In genomic region chr9:15541862-15542261, GRCh38 we compare ENCODE assay signal across 16 cellular contexts.
"Had no signal": no experiment of that assay in that cellular context is flagged by ENCODE, and none has a peak within 500 bp of the region (broad histone marks: within the 10 kb centered on the region; RNA-seq: fewer than 3 reads in every experiment).

No MANE protein-coding gene starts in this region.

- H3K36me3 Mint-ChIP-seq: activated naive CD8-positive, alpha-beta T cell; brain; stimulated activated effector memory CD8-positive, alpha-beta T cell treated with anti-CD3 and anti-CD28 coated beads, Interleukin-12 subunit alpha, Interleukin-12 subunit beta, amount 100 ng/mL, for 72 hours had no signal

- H3K36me3 ChIP-seq: esophagus squamous epithelium, thoracic aorta had no signal

- H3K4me1 ChIP-seq: esophagus squamous epithelium had no signal

- H3K4me3 Mint-ChIP-seq: activated B cell treated with CpG ODN at 0.5 μM for 24 hours; activated CD4-positive, alpha-beta T cell treated with anti-CD3 and anti-CD28 coated beads, Interleukin-2, amount 10 ng/mL, durations not matched to agents 24 days and 14 days; activated CD8-positive, alpha-beta T cell treated with anti-CD3 and anti-CD28 coated beads, Interleukin-2, amount 10 ng/mL, durations not matched to agents 7 days and 5 days; activated naive CD8-positive, alpha-beta T cell; activated T-cell treated with anti-CD3 and anti-CD28 coated beads, Interleukin-2, amount 50 U/mL, for 72 hours; brain; central memory CD8-positive, alpha-beta T cell; stimulated activated effector memory CD8-positive, alpha-beta T cell treated with anti-CD3 and anti-CD28 coated beads, Interleukin-12 subunit alpha, Interleukin-12 subunit beta, amount 100 ng/mL, for 72 hours; T-helper 17 cell had no signal

- H3K27me3 ChIP-seq: esophagus squamous epithelium had no signal

- H3K4me3 ChIP-seq: coronary artery, esophagus squamous epithelium, thoracic aorta had no signal

- H3K27ac ChIP-seq: coronary artery, esophagus squamous epithelium, thoracic aorta had no signal

- H3K27me3 Mint-ChIP-seq: activated B cell treated with CpG ODN at 0.5 μM for 24 hours, brain had no signal

- H3K27ac Mint-ChIP-seq: activated B cell treated with CpG ODN at 0.5 μM for 24 hours; activated CD4-positive, alpha-beta T cell treated with anti-CD3 and anti-CD28 coated beads, Interleukin-2, amount 10 ng/mL, durations not matched to agents 24 days and 14 days; activated CD8-positive, alpha-beta T cell treated with anti-CD3 and anti-CD28 coated beads, Interleukin-2, amount 10 ng/mL, durations not matched to agents 7 days and 5 days; activated naive CD8-positive, alpha-beta T cell; activated T-cell treated with anti-CD3 and anti-CD28 coated beads, Interleukin-2, amount 50 U/mL, for 72 hours; stimulated activated effector memory CD8-positive, alpha-beta T cell treated with anti-CD3 and anti-CD28 coated beads, Interleukin-12 subunit alpha, Interleukin-12 subunit beta, amount 100 ng/mL, for 72 hours; T-helper 17 cell had no signal

- DNase-seq: activated B cell treated with CpG ODN at 0.5 μM for 24 hours; activated CD4-positive, alpha-beta T cell treated with anti-CD3 and anti-CD28 coated beads, Interleukin-2, amount 10 ng/mL, durations not matched to agents 24 days and 14 days; activated CD8-positive, alpha-beta memory T cell treated with anti-CD3 and anti-CD28 coated beads, Interleukin-2, amount 50 U/mL, for 4 hours; activated CD8-positive, alpha-beta T cell treated with anti-CD3 and anti-CD28 coated beads, Interleukin-2, amount 10 ng/mL, durations not matched to agents 7 days and 5 days; activated gamma-delta T cell treated with Interleukin-2 at 50 U/mL for 16 hours; activated T-cell treated with anti-CD3 and anti-CD28 coated beads, Interleukin-2, amount 50 U/mL, for 72 hours; esophagus squamous epithelium; foreskin fibroblast; glutamatergic neuron; T-helper 17 cell had no signal

- H3K9me3 Mint-ChIP-seq: activated B cell treated with CpG ODN at 0.5 μM for 24 hours; activated CD4-positive, alpha-beta T cell treated with anti-CD3 and anti-CD28 coated beads, Interleukin-2, amount 10 ng/mL, durations not matched to agents 24 days and 14 days; activated T-cell treated with anti-CD3 and anti-CD28 coated beads, Interleukin-2, amount 50 U/mL, for 72 hours; central memory CD8-positive, alpha-beta T cell; stimulated activated effector memory CD8-positive, alpha-beta T cell treated with anti-CD3 and anti-CD28 coated beads, Interleukin-12 subunit alpha, Interleukin-12 subunit beta, amount 100 ng/mL, for 72 hours had no signal

- ATAC-seq: activated CD8-positive, alpha-beta T cell treated with anti-CD3 and anti-CD28 coated beads, Interleukin-2, amount 10 ng/mL, durations not matched to agents 7 days and 5 days; activated T-cell treated with anti-CD3 and anti-CD28 coated beads, Interleukin-2, amount 50 U/mL, for 72 hours; stimulated activated effector memory CD8-positive, alpha-beta T cell treated with anti-CD3 and anti-CD28 coated beads, Interleukin-12 subunit alpha, Interleukin-12 subunit beta, amount 100 ng/mL, for 72 hours; T-helper 17 cell had no signal

- H3K4me1 Mint-ChIP-seq: activated B cell treated with CpG ODN at 0.5 μM for 24 hours; activated CD4-positive, alpha-beta T cell treated with anti-CD3 and anti-CD28 coated beads, Interleukin-2, amount 10 ng/mL, durations not matched to agents 24 days and 14 days; central memory CD8-positive, alpha-beta T cell; stimulated activated effector memory CD8-positive, alpha-beta T cell treated with anti-CD3 and anti-CD28 coated beads, Interleukin-12 subunit alpha, Interleukin-12 subunit beta, amount 100 ng/mL, for 72 hours had no signal
